Comparison of ENCODE assay signal across 16 cellular contexts in genomic region chr1:115282825-115283224, GRCh38. TPM values are rescaled to one million over a fixed set of nuclear protein-coding genes. Genes with fewer than 3 reads are reported as not detected.
DNase-seq lines count a peak whose midpoint lies in the region; ATAC-seq, FAIRE-seq and TF ChIP-seq lines count a peak whose summit lies in the region.
"Had no signal": no experiment of that assay in that cellular context is flagged by ENCODE, and none has a peak within 500 bp of the region (broad histone marks: within the 10 kb centered on the region; RNA-seq: fewer than 3 reads in every experiment).

No MANE protein-coding gene starts in this region.

- ATAC-seq in HG03135 (IDR thresholded peaks at IDR 0.05; ENCODE audit: unreplicated experiment) = no peak
- ATAC-seq: activated CD8-positive, alpha-beta memory T cell treated with anti-CD3 and anti-CD28 coated beads, Interleukin-2, amount 10 ng/mL, durations not matched to agents 7 days and 5 days had no signal

- H3K4me3 ChIP-seq in Peyer's patch (no peak overlapping the region), thyroid gland (replicated peaks in 1 of 3) (no peak overlapping the region)
- H3K4me3 ChIP-seq: BLaER1 treated with 17β-estradiol and CSF1 and Interleukin-3, amounts not matched to agents 10 nM and 100 nM had no signal

- TF ChIP-seq CTCF in Peyer's patch (IDR thresholded peaks at IDR 0.05) = no peak
- no peak for TF ChIP-seq CTCF in thyroid gland (IDR thresholded peaks at IDR 0.05)
- TF ChIP-seq CTCF in chondrocyte (IDR thresholded peaks at IDR 0.05) = no peak

- no peaks in the 10 kb centered on the region for H3K4me1 ChIP-seq in Peyer's patch
- H3K4me1 ChIP-seq in thyroid gland = peaks cover 0 to 8% of the 10 kb centered on the region in 2 donors

- DNase-seq in Peyer's patch (peak; percentile 19 to 51 (median 50)), fibroblast of gingiva (ENCODE audit: low read depth) (peak; percentile 48), medulla oblongata (ENCODE audit: extremely low spot score) (peak; percentile 5), thyroid gland (peak; percentile 19 to 21), urothelium cell line (ENCODE audit: low spot score) (no peak), iPS-NIHi7 (ENCODE audit: extremely low spot score) (no peak), chondrocyte (ENCODE audit: low spot score) (no peak)
- DNase-seq: activated CD8-positive, alpha-beta memory T cell treated with anti-CD3 and anti-CD28 coated beads, Interleukin-2, amount 10 ng/mL, durations not matched to agents 7 days and 5 days; cortex of kidney; NCI-H1436; NCI-H748 treated with DMSO at 0.1 percent for 48 hours; SHP77 treated with DMSO at 0.1 percent for 48 hours; stimulated activated CD4-positive, alpha-beta T cell treated with anti-CD3 and anti-CD28 coated beads, Interleukin-1b, Interleukin-23, amount 100 ng/mL, for 48 hours had no signal

- 73 to 78% methylated on average over 11 of the region's 11 CpGs for WGBS in thyroid gland, 2 donors

- intact Hi-C loops in thyroid gland (cut with DNase I) = no loop called here

- H3K4me3 Mint-ChIP-seq in chondrocyte (ENCODE audit: unreplicated experiment) = no peak overlapping the region
- H3K4me3 Mint-ChIP-seq: activated CD8-positive, alpha-beta memory T cell treated with anti-CD3 and anti-CD28 coated beads, Interleukin-2, amount 10 ng/mL, durations not matched to agents 7 days and 5 days; activated naive CD8-positive, alpha-beta T cell had no signal

- no peaks in the 10 kb centered on the region for H3K27me3 Mint-ChIP-seq in chondrocyte (ENCODE audit: low read depth)
- H3K27me3 Mint-ChIP-seq: activated CD8-positive, alpha-beta memory T cell treated with anti-CD3 and anti-CD28 coated beads, Interleukin-2, amount 10 ng/mL, durations not matched to agents 7 days and 5 days had no signal

- H3K27me3 ChIP-seq in Peyer's patch (no peaks in the 10 kb centered on the region), thyroid gland (no peaks in the 10 kb centered on the region)
- H3K27me3 ChIP-seq: BLaER1 treated with 17β-estradiol and CSF1 and Interleukin-3, amounts not matched to agents 10 nM and 100 nM had no signal

- H3K27ac ChIP-seq in Peyer's patch (peak overlapping the region; percentile 26 to 82 (median 62)), thyroid gland (peak overlapping the region in 2 of 3 donors; percentile 65 to 70)

- H3K9me3 ChIP-seq in Peyer's patch = no peaks in the 10 kb centered on the region
- H3K9me3 ChIP-seq in thyroid gland = no peaks in the 10 kb centered on the region

- H3K36me3 ChIP-seq in Peyer's patch (no peaks in the 10 kb centered on the region), thyroid gland (no peaks in the 10 kb centered on the region)
- H3K36me3 ChIP-seq: BLaER1 treated with 17β-estradiol and CSF1 and Interleukin-3, amounts not matched to agents 10 nM and 100 nM had no signal

- no peak for TF ChIP-seq POLR2A in Peyer's patch (IDR thresholded peaks at IDR 0.05)
- TF ChIP-seq POLR2A in thyroid gland (IDR thresholded peaks at IDR 0.05) = no peak

- H3K9me3 Mint-ChIP-seq in chondrocyte (ENCODE audit: low read depth) = no peaks in the 10 kb centered on the region

- H3K27ac Mint-ChIP-seq in chondrocyte (ENCODE audit: unreplicated experiment) = no peak overlapping the region
- H3K27ac Mint-ChIP-seq: activated CD8-positive, alpha-beta memory T cell treated with anti-CD3 and anti-CD28 coated beads, Interleukin-2, amount 10 ng/mL, durations not matched to agents 7 days and 5 days; activated naive CD8-positive, alpha-beta T cell had no signal

- no peak for FAIRE-seq in urothelium cell line (lab: Jason Lieb, UNC)

- H3K4me1 Mint-ChIP-seq in chondrocyte (ENCODE audit: low read depth) = peaks cover 50% of the 10 kb centered on the region
- H3K4me1 Mint-ChIP-seq: activated CD8-positive, alpha-beta memory T cell treated with anti-CD3 and anti-CD28 coated beads, Interleukin-2, amount 10 ng/mL, durations not matched to agents 7 days and 5 days had no signal

- H3K36me3 Mint-ChIP-seq in chondrocyte (ENCODE audit: low read depth) = peaks cover 26% of the 10 kb centered on the region
- H3K36me3 Mint-ChIP-seq: activated CD8-positive, alpha-beta memory T cell treated with anti-CD3 and anti-CD28 coated beads, Interleukin-2, amount 10 ng/mL, durations not matched to agents 7 days and 5 days; activated naive CD8-positive, alpha-beta T cell had no signal

RNA-seq across cellular contexts. Expression of gene NGF, which starts 55.2 kb away (rescaled TPM):
- total RNA-seq in Peyer's patch = not detected
- total RNA-seq in thyroid gland = 1 to 10 TPM in 3 of 4 donors, not detected in 1; 2.8 to 4.0 (median 3.2) TPM
- 33.9 to 41.7 TPM (median 41.4 TPM) in 3 replicates for total RNA-seq in chondrocyte
- total RNA-seq: activated CD8-positive, alpha-beta memory T cell treated with anti-CD3 and anti-CD28 coated beads, Interleukin-2, amount 10 ng/mL, durations not matched to agents 7 days and 5 days had no signal

Comparison
In these comparisons a context has a peak if more than half of its experiments do, and no peak if none do; other contexts are left out.
1. DNase-seq: peak in Peyer's patch (3 of 3), fibroblast of gingiva (single experiment), medulla oblongata (single experiment) and thyroid gland (2 of 2); none in urothelium cell line (single experiment), iPS-NIHi7 (single experiment) and chondrocyte (single experiment).